ENCODE assay signal across 1 cellular context in genomic region chr10:44990302-44990655, GRCh38.
A peak's percentile ranks its signal among the peaks of the same experiment; 100 is the strongest.
TF ChIP-seq lines count a peak whose summit lies in the region.

No MANE protein-coding gene starts in this region.

TF ChIP-seq in HepG2, 621 proteins besides CTCF, POLR2A, EP300 and RAD21 (continued from another document and continues in another):
- TF ChIP-seq, protein P1, sequence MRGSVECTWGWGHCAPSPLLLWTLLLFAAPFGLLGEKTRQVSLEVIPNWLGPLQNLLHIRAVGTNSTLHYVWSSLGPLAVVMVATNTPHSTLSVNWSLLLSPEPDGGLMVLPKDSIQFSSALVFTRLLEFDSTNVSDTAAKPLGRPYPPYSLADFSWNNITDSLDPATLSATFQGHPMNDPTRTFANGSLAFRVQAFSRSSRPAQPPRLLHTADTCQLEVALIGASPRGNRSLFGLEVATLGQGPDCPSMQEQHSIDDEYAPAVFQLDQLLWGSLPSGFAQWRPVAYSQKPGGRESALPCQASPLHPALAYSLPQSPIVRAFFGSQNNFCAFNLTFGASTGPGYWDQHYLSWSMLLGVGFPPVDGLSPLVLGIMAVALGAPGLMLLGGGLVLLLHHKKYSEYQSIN (CRISPR knock-in tag; IDR thresholded peaks at IDR 0.05; ENCODE audit: borderline replicate concordance): no peak
- TF ChIP-seq PITX1 (CRISPR knock-in tag; IDR thresholded peaks at IDR 0.05): peak; percentile 77
- TF ChIP-seq ZNF510 (CRISPR knock-in tag; IDR thresholded peaks at IDR 0.05; ENCODE audit: low read depth): no peak
- TF ChIP-seq SOX13 (IDR thresholded peaks at IDR 0.05): no peak; the same call in 1 of the 2 replicates
- TF ChIP-seq SOX13 (CRISPR knock-in tag; conservative IDR thresholded peaks at IDR 0.05 in 1 of 2, IDR thresholded peaks at IDR 0.05 in 1 of 2): peak in 1 of 2 experiments; percentile 85; a peak in 2 of 4 replicates
- no peak for TF ChIP-seq TMF1 (CRISPR knock-in tag; IDR thresholded peaks at IDR 0.05; ENCODE audit: low read depth)
- TF ChIP-seq, protein P2, sequence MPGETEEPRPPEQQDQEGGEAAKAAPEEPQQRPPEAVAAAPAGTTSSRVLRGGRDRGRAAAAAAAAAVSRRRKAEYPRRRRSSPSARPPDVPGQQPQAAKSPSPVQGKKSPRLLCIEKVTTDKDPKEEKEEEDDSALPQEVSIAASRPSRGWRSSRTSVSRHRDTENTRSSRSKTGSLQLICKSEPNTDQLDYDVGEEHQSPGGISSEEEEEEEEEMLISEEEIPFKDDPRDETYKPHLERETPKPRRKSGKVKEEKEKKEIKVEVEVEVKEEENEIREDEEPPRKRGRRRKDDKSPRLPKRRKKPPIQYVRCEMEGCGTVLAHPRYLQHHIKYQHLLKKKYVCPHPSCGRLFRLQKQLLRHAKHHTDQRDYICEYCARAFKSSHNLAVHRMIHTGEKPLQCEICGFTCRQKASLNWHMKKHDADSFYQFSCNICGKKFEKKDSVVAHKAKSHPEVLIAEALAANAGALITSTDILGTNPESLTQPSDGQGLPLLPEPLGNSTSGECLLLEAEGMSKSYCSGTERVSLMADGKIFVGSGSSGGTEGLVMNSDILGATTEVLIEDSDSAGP (CRISPR knock-in tag; IDR thresholded peaks at IDR 0.05; ENCODE audit: borderline replicate concordance): peak; percentile 25; the same call in 1 of the 2 replicates
- TF ChIP-seq ARID5B (CRISPR knock-in tag; IDR thresholded peaks at IDR 0.05): peak; percentile 71; the same call in 1 of the 2 replicates
- TF ChIP-seq BRF2 (CRISPR knock-in tag; IDR thresholded peaks at IDR 0.05): 0 out of 2 replicates have a peak, but pooled peaks have one; percentile 37
- TF ChIP-seq ATF2 (CRISPR knock-in tag; IDR thresholded peaks at IDR 0.05): peak; percentile 40; the same call in 1 of the 2 replicates
- peak; percentile 70 for TF ChIP-seq XRCC5 (optimal IDR thresholded peaks at IDR 0.05; ENCODE audit: low read length)
- TF ChIP-seq TFE3 (CRISPR knock-in tag; IDR thresholded peaks at IDR 0.05): 0 out of 2 replicates have a peak, but pooled peaks have one; percentile 12
- TF ChIP-seq, protein P3, sequence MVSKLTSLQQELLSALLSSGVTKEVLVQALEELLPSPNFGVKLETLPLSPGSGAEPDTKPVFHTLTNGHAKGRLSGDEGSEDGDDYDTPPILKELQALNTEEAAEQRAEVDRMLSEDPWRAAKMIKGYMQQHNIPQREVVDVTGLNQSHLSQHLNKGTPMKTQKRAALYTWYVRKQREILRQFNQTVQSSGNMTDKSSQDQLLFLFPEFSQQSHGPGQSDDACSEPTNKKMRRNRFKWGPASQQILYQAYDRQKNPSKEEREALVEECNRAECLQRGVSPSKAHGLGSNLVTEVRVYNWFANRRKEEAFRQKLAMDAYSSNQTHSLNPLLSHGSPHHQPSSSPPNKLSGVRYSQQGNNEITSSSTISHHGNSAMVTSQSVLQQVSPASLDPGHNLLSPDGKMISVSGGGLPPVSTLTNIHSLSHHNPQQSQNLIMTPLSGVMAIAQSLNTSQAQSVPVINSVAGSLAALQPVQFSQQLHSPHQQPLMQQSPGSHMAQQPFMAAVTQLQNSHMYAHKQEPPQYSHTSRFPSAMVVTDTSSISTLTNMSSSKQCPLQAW (CRISPR knock-in tag; IDR thresholded peaks at IDR 0.05): peak; percentile 50; the same call in 1 of the 2 replicates
- no peak for TF ChIP-seq ZNF282 (IDR thresholded peaks at IDR 0.05; ENCODE audit: partially characterized antibody)
- TF ChIP-seq, protein P4, sequence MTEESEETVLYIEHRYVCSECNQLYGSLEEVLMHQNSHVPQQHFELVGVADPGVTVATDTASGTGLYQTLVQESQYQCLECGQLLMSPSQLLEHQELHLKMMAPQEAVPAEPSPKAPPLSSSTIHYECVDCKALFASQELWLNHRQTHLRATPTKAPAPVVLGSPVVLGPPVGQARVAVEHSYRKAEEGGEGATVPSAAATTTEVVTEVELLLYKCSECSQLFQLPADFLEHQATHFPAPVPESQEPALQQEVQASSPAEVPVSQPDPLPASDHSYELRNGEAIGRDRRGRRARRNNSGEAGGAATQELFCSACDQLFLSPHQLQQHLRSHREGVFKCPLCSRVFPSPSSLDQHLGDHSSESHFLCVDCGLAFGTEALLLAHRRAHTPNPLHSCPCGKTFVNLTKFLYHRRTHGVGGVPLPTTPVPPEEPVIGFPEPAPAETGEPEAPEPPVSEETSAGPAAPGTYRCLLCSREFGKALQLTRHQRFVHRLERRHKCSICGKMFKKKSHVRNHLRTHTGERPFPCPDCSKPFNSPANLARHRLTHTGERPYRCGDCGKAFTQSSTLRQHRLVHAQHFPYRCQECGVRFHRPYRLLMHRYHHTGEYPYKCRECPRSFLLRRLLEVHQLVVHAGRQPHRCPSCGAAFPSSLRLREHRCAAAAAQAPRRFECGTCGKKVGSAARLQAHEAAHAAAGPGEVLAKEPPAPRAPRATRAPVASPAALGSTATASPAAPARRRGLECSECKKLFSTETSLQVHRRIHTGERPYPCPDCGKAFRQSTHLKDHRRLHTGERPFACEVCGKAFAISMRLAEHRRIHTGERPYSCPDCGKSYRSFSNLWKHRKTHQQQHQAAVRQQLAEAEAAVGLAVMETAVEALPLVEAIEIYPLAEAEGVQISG (CRISPR knock-in tag; IDR thresholded peaks at IDR 0.05): 0 out of 2 replicates have a peak, but pooled peaks have one; percentile 28
- peak; percentile 91 for TF ChIP-seq CEBPG (CRISPR knock-in tag; IDR thresholded peaks at IDR 0.05)
- TF ChIP-seq NFYB (CRISPR knock-in tag; IDR thresholded peaks at IDR 0.05): no peak
- TF ChIP-seq, protein P5, sequence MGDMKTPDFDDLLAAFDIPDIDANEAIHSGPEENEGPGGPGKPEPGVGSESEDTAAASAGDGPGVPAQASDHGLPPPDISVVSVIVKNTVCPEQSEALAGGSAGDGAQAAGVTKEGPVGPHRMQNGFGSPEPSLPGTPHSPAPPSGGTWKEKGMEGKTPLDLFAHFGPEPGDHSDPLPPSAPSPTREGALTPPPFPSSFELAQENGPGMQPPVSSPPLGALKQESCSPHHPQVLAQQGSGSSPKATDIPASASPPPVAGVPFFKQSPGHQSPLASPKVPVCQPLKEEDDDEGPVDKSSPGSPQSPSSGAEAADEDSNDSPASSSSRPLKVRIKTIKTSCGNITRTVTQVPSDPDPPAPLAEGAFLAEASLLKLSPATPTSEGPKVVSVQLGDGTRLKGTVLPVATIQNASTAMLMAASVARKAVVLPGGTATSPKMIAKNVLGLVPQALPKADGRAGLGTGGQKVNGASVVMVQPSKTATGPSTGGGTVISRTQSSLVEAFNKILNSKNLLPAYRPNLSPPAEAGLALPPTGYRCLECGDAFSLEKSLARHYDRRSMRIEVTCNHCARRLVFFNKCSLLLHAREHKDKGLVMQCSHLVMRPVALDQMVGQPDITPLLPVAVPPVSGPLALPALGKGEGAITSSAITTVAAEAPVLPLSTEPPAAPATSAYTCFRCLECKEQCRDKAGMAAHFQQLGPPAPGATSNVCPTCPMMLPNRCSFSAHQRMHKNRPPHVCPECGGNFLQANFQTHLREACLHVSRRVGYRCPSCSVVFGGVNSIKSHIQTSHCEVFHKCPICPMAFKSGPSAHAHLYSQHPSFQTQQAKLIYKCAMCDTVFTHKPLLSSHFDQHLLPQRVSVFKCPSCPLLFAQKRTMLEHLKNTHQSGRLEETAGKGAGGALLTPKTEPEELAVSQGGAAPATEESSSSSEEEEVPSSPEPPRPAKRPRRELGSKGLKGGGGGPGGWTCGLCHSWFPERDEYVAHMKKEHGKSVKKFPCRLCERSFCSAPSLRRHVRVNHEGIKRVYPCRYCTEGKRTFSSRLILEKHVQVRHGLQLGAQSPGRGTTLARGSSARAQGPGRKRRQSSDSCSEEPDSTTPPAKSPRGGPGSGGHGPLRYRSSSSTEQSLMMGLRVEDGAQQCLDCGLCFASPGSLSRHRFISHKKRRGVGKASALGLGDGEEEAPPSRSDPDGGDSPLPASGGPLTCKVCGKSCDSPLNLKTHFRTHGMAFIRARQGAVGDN (CRISPR knock-in tag; IDR thresholded peaks at IDR 0.05): peak; percentile 90
- TF ChIP-seq MAX (IDR thresholded peaks at IDR 0.05): peak; percentile 40; the same call in 1 of the 2 replicates
- TF ChIP-seq ZFP37 (CRISPR knock-in tag; IDR thresholded peaks at IDR 0.05; ENCODE audit: borderline replicate concordance): 0 out of 2 replicates have a peak, but pooled peaks have one; percentile 32
- peak; percentile 51; the same call in 1 of the 2 replicates for TF ChIP-seq ISL2 (CRISPR knock-in tag; IDR thresholded peaks at IDR 0.05)
- peak; percentile 87 for TF ChIP-seq GATAD2A (CRISPR knock-in tag; IDR thresholded peaks at IDR 0.05)
- no peak for TF ChIP-seq ZMYM3 (CRISPR knock-in tag; IDR thresholded peaks at IDR 0.05)
- 0 out of 2 replicates have a peak, but pooled peaks have one; percentile 7 for TF ChIP-seq ZNF34 (CRISPR knock-in tag; IDR thresholded peaks at IDR 0.05; ENCODE audit: borderline replicate concordance)
